Comparison of ENCODE assay signal across 18 cellular contexts in the genomic region with DNA sequence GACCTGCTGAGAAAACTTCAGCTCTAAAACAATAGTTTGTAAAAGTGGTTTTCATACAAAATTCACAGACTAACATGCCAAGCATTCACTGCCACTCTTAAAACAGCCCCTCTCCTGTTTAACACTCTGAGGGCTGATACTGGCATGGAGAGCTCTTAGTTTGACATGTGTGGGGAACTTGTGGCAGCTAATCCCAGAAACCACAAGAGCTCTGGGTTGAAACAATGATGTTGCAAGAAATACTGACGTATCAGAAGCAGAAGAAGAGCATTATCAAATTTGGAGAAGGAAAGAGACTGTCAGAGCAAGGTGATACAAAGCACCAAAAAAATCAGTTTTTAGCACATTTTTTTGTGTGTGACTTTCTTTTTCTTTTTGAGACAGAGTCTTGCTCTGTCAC. TPM values are rescaled to one million over a fixed set of nuclear protein-coding genes. Genes with fewer than 3 reads are reported as not detected.
DNase-seq lines count a peak whose midpoint lies in the region; ATAC-seq and TF ChIP-seq lines count a peak whose summit lies in the region.
"Had no signal": no experiment of that assay in that cellular context is flagged by ENCODE, and none has a peak within 500 bp of the region (broad histone marks: within the 10 kb centered on the region; RNA-seq: fewer than 3 reads in every experiment).

No MANE protein-coding gene starts in this region.

- H3K4me1 ChIP-seq in KMS-11 (ENCODE audit: low read depth, poor library complexity, severe bottlenecking): peaks cover 29% of the 10 kb centered on the region
- H3K4me1 ChIP-seq in endodermal cell (ENCODE audit: control insufficient read depth, insufficient read depth, low read length): peaks cover 11% of the 10 kb centered on the region

- peak overlapping the region; percentile 68 for H3K4me2 ChIP-seq in KMS-11

- no peak overlapping the region for H3K4me3 Mint-ChIP-seq in endodermal cell
- H3K4me3 Mint-ChIP-seq: activated CD4-positive, alpha-beta T cell treated with anti-CD3 and anti-CD28 coated beads for 36 hours; activated naive CD4-positive, alpha-beta T cell treated with anti-CD3 and anti-CD28 coated beads, Interleukin-2, amount 50 U/mL, for 24 hours had no signal

- ATAC-seq in GM21447 (IDR thresholded peaks at IDR 0.05; ENCODE audit: unreplicated experiment) (no peak), GM18511 (IDR thresholded peaks at IDR 0.05; ENCODE audit: unreplicated experiment) (no peak)
- ATAC-seq: activated CD4-positive, alpha-beta T cell treated with anti-CD3 and anti-CD28 coated beads for 36 hours; gastrocnemius medialis had no signal

- DNase-seq in AML-193 (lab: John Stamatoyannopoulos, UW) (peak; percentile 98), SIG-M5 (lab: John Stamatoyannopoulos, UW) (peak; percentile 68), endodermal cell (peak; percentile 33), DMS 273 (lab: John Stamatoyannopoulos, UW; ENCODE audit: unreplicated experiment) (no peak)
- no peak for DNase-seq in activated CD4-positive, CD25-positive, alpha-beta regulatory T cell (lab: John Stamatoyannopoulos, UW)
- DNase-seq: activated CD4-positive, alpha-beta T cell treated with anti-CD3 and anti-CD28 coated beads for 36 hours; activated CD8-positive, alpha-beta memory T cell treated with anti-CD3 and anti-CD28 coated beads, Interleukin-2, amount 50 U/mL, for 4 hours; gastrocnemius medialis; NCI-H1048; NCI-H345; stimulated activated CD4-positive, alpha-beta T cell treated with anti-CD3 and anti-CD28 coated beads, Interleukin-4, amount 100 ng/mL, for 24 hours; T-helper 1 cell had no signal

- peaks cover 24% of the 10 kb centered on the region for H3K4me1 Mint-ChIP-seq in endodermal cell

- no peak overlapping the region for H3K27ac Mint-ChIP-seq in endodermal cell
- H3K27ac Mint-ChIP-seq: activated CD4-positive, alpha-beta T cell treated with anti-CD3 and anti-CD28 coated beads for 36 hours; activated naive CD4-positive, alpha-beta T cell treated with anti-CD3 and anti-CD28 coated beads, Interleukin-2, amount 50 U/mL, for 24 hours had no signal

- no peaks in the 10 kb centered on the region for H3K27me3 Mint-ChIP-seq in endodermal cell (ENCODE audit: insufficient read depth)
- H3K27me3 Mint-ChIP-seq: activated CD4-positive, alpha-beta T cell treated with anti-CD3 and anti-CD28 coated beads for 36 hours; activated naive CD4-positive, alpha-beta T cell treated with anti-CD3 and anti-CD28 coated beads, Interleukin-2, amount 50 U/mL, for 24 hours had no signal

- no peak overlapping the region for H2AFZ ChIP-seq in KMS-11 (ENCODE audit: low read depth)

- no peaks in the 10 kb centered on the region for H3K9me3 Mint-ChIP-seq in endodermal cell
- H3K9me3 Mint-ChIP-seq: activated naive CD4-positive, alpha-beta T cell treated with anti-CD3 and anti-CD28 coated beads, Interleukin-2, amount 50 U/mL, for 24 hours had no signal

- 78 to 81% methylated on average over 1 of the region's 1 CpG for WGBS in endodermal cell (ENCODE audit: insufficient coverage in 1 of 2, insufficient read length in 1 of 2), 2 experiments

- H3K79me2 ChIP-seq in KMS-11 (ENCODE audit: insufficient read depth, low read depth): no peaks in the 10 kb centered on the region

- H4K20me1 ChIP-seq in KMS-11 (ENCODE audit: insufficient read depth): no peaks in the 10 kb centered on the region

- H3K9me3 ChIP-seq in endodermal cell (ENCODE audit: control insufficient read depth, low read length): no peaks in the 10 kb centered on the region
- H3K9me3 ChIP-seq: gastrocnemius medialis, sigmoid colon, tibial nerve had no signal

- H3K27me3 ChIP-seq in KMS-11 (ENCODE audit: insufficient read depth, low read depth) (no peaks in the 10 kb centered on the region), endodermal cell (ENCODE audit: control insufficient read depth, insufficient read depth, low read length, poor library complexity, severe bottlenecking) (no peaks in the 10 kb centered on the region)
- H3K27me3 ChIP-seq: gastrocnemius medialis, sigmoid colon, tibial nerve had no signal

- H3K9ac ChIP-seq in KMS-11 (no peak overlapping the region), endodermal cell (ENCODE audit: extremely low read depth, low read length, poor library complexity, severe bottlenecking) (no peak overlapping the region)

- no peaks in the 10 kb centered on the region for H3K36me3 ChIP-seq in KMS-11 (ENCODE audit: insufficient read depth)
- H3K36me3 ChIP-seq in endodermal cell (ENCODE audit: control insufficient read depth, insufficient read depth, low read length): peaks cover 8% of the 10 kb centered on the region
- H3K36me3 ChIP-seq: gastrocnemius medialis, sigmoid colon, tibial nerve had no signal

- H3K4me3 ChIP-seq in KMS-11 (IDR thresholded peaks at IDR 0.05; ENCODE audit: insufficient read depth, low read depth, low read length) (no peak overlapping the region), endodermal cell (ENCODE audit: low read length) (no peak overlapping the region)
- H3K4me3 ChIP-seq: gastrocnemius medialis, sigmoid colon, tibial nerve had no signal

- TF ChIP-seq CTCF in KMS-11 (conservative IDR thresholded peaks at IDR 0.05; ENCODE audit: low read depth, low read length): no peak
- no peak for TF ChIP-seq CTCF in endodermal cell (conservative IDR thresholded peaks at IDR 0.05)

- H3K27ac ChIP-seq in KMS-11 (peak overlapping the region; percentile 42), endodermal cell (ENCODE audit: low read depth, low read length) (no peak overlapping the region)
- H3K27ac ChIP-seq: gastrocnemius medialis, sigmoid colon, tibial nerve had no signal

- peaks cover 13% of the 10 kb centered on the region for H3K36me3 Mint-ChIP-seq in endodermal cell (ENCODE audit: low read depth)

RNA-seq across cellular contexts. Expression of a gene that starts 5.1 kb away (rescaled TPM):
- 10 to 100 TPM; 18.0 to 28.6 TPM for total RNA-seq in endodermal cell
- polyA plus RNA-seq in endodermal cell (2013, experiment 1 of 2): 8.2 TPM
- polyA plus RNA-seq in endodermal cell (2013, experiment 2 of 2): 7.8 TPM

Comparison
In these comparisons a context has a peak if more than half of its experiments do, and no peak if none do; other contexts are left out.
1. DNase-seq: peak in AML-193 (2 of 2), SIG-M5 (single experiment) and endodermal cell (single experiment); none in DMS 273 (single experiment) and activated CD4-positive, CD25-positive, alpha-beta regulatory T cell (0 of 4).